ENCODE assay signal across 20 cellular contexts in the genomic region with DNA sequence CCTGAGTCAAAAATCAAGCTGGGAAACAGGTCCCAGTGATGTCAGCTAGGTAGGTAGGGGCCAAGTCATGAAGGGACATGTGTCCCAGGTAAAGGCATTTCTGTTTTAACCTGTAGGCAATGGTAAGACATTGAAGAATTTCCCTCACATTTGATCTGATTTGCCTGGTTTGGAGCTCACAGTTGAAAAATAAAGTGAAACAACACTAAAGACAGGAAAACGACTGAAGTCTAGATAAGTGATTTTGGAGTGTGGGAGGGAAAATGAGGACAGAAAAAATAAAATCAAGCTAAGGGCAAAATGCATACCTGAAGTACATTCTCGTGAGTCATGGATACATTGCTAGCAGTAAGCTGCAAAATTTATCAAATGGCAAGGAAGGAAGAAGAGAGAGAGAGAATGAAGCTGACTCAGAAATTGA.
DNase-seq lines count a peak whose midpoint lies in the region; ATAC-seq, FAIRE-seq and TF ChIP-seq lines count a peak whose summit lies in the region.
"Had no signal": no experiment of that assay in that cellular context is flagged by ENCODE, and none has a peak within 500 bp of the region (broad histone marks: within the 10 kb centered on the region; RNA-seq: fewer than 3 reads in every experiment).

No MANE protein-coding gene starts in this region.

- H2BK120ac ChIP-seq in H1 (replicated peaks; ENCODE audit: low read depth, low read length) = no peak overlapping the region

- no peak overlapping the region for H2BK12ac ChIP-seq in H1 (ENCODE audit: low read depth, low read length)

- intact Hi-C loops in testis (cut with DNase I; ENCODE audit: low total_unique reads) = no loop called here

- no peak overlapping the region for H4K8ac ChIP-seq in H1 (ENCODE audit: extremely low read depth, insufficient read depth, low read length)

- FAIRE-seq in RCC 7860 (lab: Jason Lieb, UNC) (no peak), H1 (lab: Jason Lieb, UNC) (no peak)

- no peak overlapping the region for H3K4me3 Mint-ChIP-seq in activated CD4-positive, alpha-beta memory T cell treated with anti-CD3 and anti-CD28 coated beads, Interleukin-2, amount 10 ng/mL, durations not matched to agents 7 days and 5 days
- H3K4me3 Mint-ChIP-seq: activated naive CD8-positive, alpha-beta T cell treated with anti-CD3 and anti-CD28 coated beads for 36 hours; CD4-positive, alpha-beta T cell had no signal

- no peaks in the 10 kb centered on the region for H3K36me3 Mint-ChIP-seq in activated CD4-positive, alpha-beta memory T cell treated with anti-CD3 and anti-CD28 coated beads, Interleukin-2, amount 10 ng/mL, durations not matched to agents 7 days and 5 days (ENCODE audit: low read depth)
- H3K36me3 Mint-ChIP-seq: activated naive CD8-positive, alpha-beta T cell treated with anti-CD3 and anti-CD28 coated beads for 36 hours had no signal

- H3K56ac ChIP-seq in H1 (replicated peaks; ENCODE audit: insufficient read length, low read depth, low read length) = no peak overlapping the region

- no peaks in the 10 kb centered on the region for H3K4me1 ChIP-seq in H1 (replicated peaks in 1 of 4; ENCODE audit: control insufficient read depth in 3 of 4, insufficient read depth in 4 of 4, low read length in 3 of 4)
- peaks cover 41% of the 10 kb centered on the region for H3K4me1 ChIP-seq in parathyroid adenoma
- H3K4me1 ChIP-seq in testis = no peaks in the 10 kb centered on the region
- H3K4me1 ChIP-seq: Peyer's patch had no signal

- CTCF ChIA-PET in H1 (lab: Charles Lee; ENCODE audit: partially characterized antibody) = interaction anchor here (0.9 to 1.6 kb wide), 4 partner anchors 9 to 137 kb away, joined by 3 to 4 read pairs (median 3); no protein-coding TSS in a partner anchor
- CTCF ChIA-PET in activated CD4-positive, alpha-beta memory T cell treated with anti-CD3 and anti-CD28 coated beads, Interleukin-2, amount 10 ng/mL, durations not matched to agents 7 days and 5 days (lab: Charles Lee) = no interaction called here

- H3K4me3 ChIP-seq in H1 (ENCODE audit: extremely low read depth in 1 of 4, insufficient read depth in 2 of 4, low read depth in 3 of 4, low read length in 4 of 4) (no peak overlapping the region), parathyroid adenoma (ENCODE audit: low read depth, low read length) (no peak overlapping the region), testis (no peak overlapping the region)
- H3K4me3 ChIP-seq: left ventricle myocardium inferior, Peyer's patch, SK-N-MC had no signal

- no peak overlapping the region for H3K4ac ChIP-seq in H1 (replicated peaks; ENCODE audit: insufficient read length, low read depth, low read length)

- H2AFZ ChIP-seq in H1 (ENCODE audit: low read length) (0 out of 2 replicates have a peak overlapping the region, but pooled peaks have one; percentile 31), parathyroid adenoma (peak overlapping the region; percentile 9)

- H3K79me2 ChIP-seq in H1 (ENCODE audit: control insufficient read depth in 1 of 2, insufficient read depth in 2 of 2, low read length in 2 of 2) (no peaks in the 10 kb centered on the region), parathyroid adenoma (no peaks in the 10 kb centered on the region)

- H3K9me3 ChIP-seq in H1 (ENCODE audit: insufficient read depth in 2 of 2, low read depth in 1 of 2, low read length in 1 of 2) (no peaks in the 10 kb centered on the region), parathyroid adenoma (ENCODE audit: control insufficient read depth, low read length) (no peaks in the 10 kb centered on the region), testis (no peaks in the 10 kb centered on the region)
- H3K9me3 ChIP-seq: left ventricle myocardium inferior, Peyer's patch had no signal

- H3K23me2 ChIP-seq in H1 (ENCODE audit: low read depth, low read length) = no peaks in the 10 kb centered on the region

- no peaks in the 10 kb centered on the region for H3K4me1 Mint-ChIP-seq in activated CD4-positive, alpha-beta memory T cell treated with anti-CD3 and anti-CD28 coated beads, Interleukin-2, amount 10 ng/mL, durations not matched to agents 7 days and 5 days
- H3K4me1 Mint-ChIP-seq: activated naive CD8-positive, alpha-beta T cell treated with anti-CD3 and anti-CD28 coated beads for 36 hours had no signal

- H2BK5ac ChIP-seq in H1 (ENCODE audit: low read depth, low read length) = no peak overlapping the region

- peak; percentile 47 for DNase-seq in ELR (ENCODE audit: low read depth)
- peak; percentile 16 for DNase-seq in RCC 7860 (ENCODE audit: low spot score)
- DNase-seq in H1 (ENCODE audit: low read depth in 1 of 2, low spot score in 2 of 2) = no peak
- no peak for DNase-seq in KG1 (lab: John Stamatoyannopoulos, UW)
- no peak for DNase-seq in testis
- DNase-seq in activated CD4-positive, alpha-beta memory T cell treated with anti-CD3 and anti-CD28 coated beads, Interleukin-2, amount 10 ng/mL, durations not matched to agents 7 days and 5 days = no peak
- DNase-seq: activated CD4-positive, CD25-positive, alpha-beta regulatory T cell treated with anti-CD3 and anti-CD28 coated beads, Interleukin-2, amount 50 U/mL, for 72 hours; activated naive CD8-positive, alpha-beta T cell treated with anti-CD3 and anti-CD28 coated beads for 36 hours; CD4-positive, alpha-beta T cell; DMS53; Karpas-422; left ventricle myocardium inferior; NCI-H1105 treated with DMSO at 0.1 percent for 48 hours; NCI-H774; Peyer's patch; substantia nigra; T1000 had no signal

- H3K27me3 ChIP-seq in H1 (replicated peaks in 1 of 4; ENCODE audit: control insufficient read depth in 3 of 4, extremely low read depth in 1 of 4, insufficient read depth in 3 of 4, low read length in 3 of 4) (no peaks in the 10 kb centered on the region), parathyroid adenoma (ENCODE audit: control insufficient read depth, insufficient read depth, low read length) (no peaks in the 10 kb centered on the region), testis (no peaks in the 10 kb centered on the region)
- H3K27me3 ChIP-seq: Peyer's patch had no signal

- H3K36me3 ChIP-seq in H1 (ENCODE audit: control insufficient read depth in 2 of 4, insufficient read depth in 4 of 4, low read length in 3 of 4) (no peaks in the 10 kb centered on the region), parathyroid adenoma (ENCODE audit: control insufficient read depth, insufficient read depth, low read length) (no peaks in the 10 kb centered on the region), testis (ENCODE audit: low read depth, missing control alignments) (no peaks in the 10 kb centered on the region)
- H3K36me3 ChIP-seq: left ventricle myocardium inferior, Peyer's patch had no signal

- H3K9me3 Mint-ChIP-seq in activated CD4-positive, alpha-beta memory T cell treated with anti-CD3 and anti-CD28 coated beads, Interleukin-2, amount 10 ng/mL, durations not matched to agents 7 days and 5 days = no peaks in the 10 kb centered on the region
- H3K9me3 Mint-ChIP-seq: activated naive CD8-positive, alpha-beta T cell treated with anti-CD3 and anti-CD28 coated beads for 36 hours; CD4-positive, alpha-beta T cell had no signal

- no peak overlapping the region for H3K23ac ChIP-seq in H1 (ENCODE audit: insufficient read length)

- TF ChIP-seq CTCF in H1 (IDR thresholded peaks at IDR 0.05; ENCODE audit: control extremely low read depth in 1 of 3, insufficient read depth in 1 of 3, low read depth in 1 of 3, low read length in 3 of 3) = no peak
- TF ChIP-seq CTCF in parathyroid adenoma (IDR thresholded peaks at IDR 0.05) = no peak
- no peak for TF ChIP-seq CTCF in testis (IDR thresholded peaks at IDR 0.05)

- no peak overlapping the region for H2AK5ac ChIP-seq in H1 (ENCODE audit: low read depth, low read length)

- no peaks in the 10 kb centered on the region for H3K27me3 Mint-ChIP-seq in activated CD4-positive, alpha-beta memory T cell treated with anti-CD3 and anti-CD28 coated beads, Interleukin-2, amount 10 ng/mL, durations not matched to agents 7 days and 5 days
- H3K27me3 Mint-ChIP-seq: activated naive CD8-positive, alpha-beta T cell treated with anti-CD3 and anti-CD28 coated beads for 36 hours had no signal

- H3K79me1 ChIP-seq in H1 (ENCODE audit: low read depth, low read length) = no peaks in the 10 kb centered on the region

- no peak for TF ChIP-seq POLR2A in H1 (IDR thresholded peaks at IDR 0.05; ENCODE audit: control extremely low read depth in 1 of 2, low read depth in 2 of 2, low read length in 2 of 2)
- TF ChIP-seq POLR2A in testis (IDR thresholded peaks at IDR 0.05) = no peak

- 63% methylated on average over 2 of the region's 2 CpGs; no CpG with 5 or more reads in 1 of the 2 experiments for WGBS in H1 (ENCODE audit: extremely low coverage in 1 of 2, insufficient coverage in 1 of 2, insufficient read length in 1 of 2, insufficient replicate concordance in 2 of 2, low coverage in 1 of 2, low lambda C conversion rate in 2 of 2, missing lambda C conversion rate in 1 of 2), 2 experiments
- 58 to 67% methylated on average over 2 of the region's 2 CpGs for whole genome bisulfite sequencing in testis, 2 donors

- H3K18ac ChIP-seq in H1 (ENCODE audit: extremely low read depth, low read length) = no peak overlapping the region

- no peaks in the 10 kb centered on the region for H4K20me1 ChIP-seq in H1 (replicated peaks in 1 of 2; ENCODE audit: control insufficient read depth in 1 of 2, insufficient read depth in 2 of 2, low read length in 2 of 2)

- H3K27ac ChIP-seq in H1 (ENCODE audit: low read depth, low read length) = no peak overlapping the region
- peak overlapping the region; percentile 52 for H3K27ac ChIP-seq in parathyroid adenoma
- no peak overlapping the region for H3K27ac ChIP-seq in testis
- H3K27ac ChIP-seq: left ventricle myocardium inferior, Peyer's patch, SK-N-MC had no signal

- no peak overlapping the region for H4K5ac ChIP-seq in H1 (ENCODE audit: insufficient read length, low read depth, low read length)

- H3K9ac ChIP-seq in H1 (replicated peaks in 1 of 4; ENCODE audit: extremely low read depth in 1 of 4, low read depth in 3 of 4, low read length in 3 of 4) (no peak overlapping the region), parathyroid adenoma (no peak overlapping the region)

- H2BK15ac ChIP-seq in H1 (ENCODE audit: low read length) = no peak overlapping the region

- no peak for ATAC-seq in HG03439 (IDR thresholded peaks at IDR 0.05; ENCODE audit: unreplicated experiment)

- TF ChIP-seq RAD21 in H1 (IDR thresholded peaks at IDR 0.05 in 1 of 2, conservative IDR thresholded peaks at IDR 0.05 in 1 of 2; ENCODE audit: low read depth in 2 of 2, low read length in 2 of 2) = no peak

- H2BK20ac ChIP-seq in H1 (ENCODE audit: low read length) = no peak overlapping the region

- H3K4me2 ChIP-seq in H1 (ENCODE audit: insufficient read depth in 1 of 2, low read depth in 2 of 2, low read length in 2 of 2) (no peak overlapping the region), parathyroid adenoma (ENCODE audit: low read length) (peak overlapping the region; percentile 31)

- no peak overlapping the region for H4K91ac ChIP-seq in H1 (replicated peaks; ENCODE audit: insufficient read length, low read length)

- POLR2A ChIA-PET in H1 (lab: Charles Lee; ENCODE audit: partially characterized antibody) = interaction anchor here (0.8 kb wide), 2 partner anchors 11 to 118 kb away, joined by 3 to 5 read pairs; no protein-coding TSS in a partner anchor
- POLR2A ChIA-PET in activated CD4-positive, alpha-beta memory T cell treated with anti-CD3 and anti-CD28 coated beads, Interleukin-2, amount 10 ng/mL, durations not matched to agents 7 days and 5 days (lab: Charles Lee) = no interaction called here

- no peak overlapping the region for H3K27ac Mint-ChIP-seq in activated CD4-positive, alpha-beta memory T cell treated with anti-CD3 and anti-CD28 coated beads, Interleukin-2, amount 10 ng/mL, durations not matched to agents 7 days and 5 days
- H3K27ac Mint-ChIP-seq: activated naive CD8-positive, alpha-beta T cell treated with anti-CD3 and anti-CD28 coated beads for 36 hours; CD4-positive, alpha-beta T cell had no signal

- H3K14ac ChIP-seq in H1 (ENCODE audit: insufficient read length) = no peak overlapping the region

- no peak for TF ChIP-seq EP300 in H1 (IDR thresholded peaks at IDR 0.05; ENCODE audit: borderline replicate concordance in 1 of 2, low read depth in 2 of 2, low read length in 2 of 2)

Comparison
In these comparisons a context has a peak if more than half of its experiments do, and no peak if none do; other contexts are left out.
1. DNase-seq: peak in ELR (single experiment) and RCC 7860 (single experiment); none in H1 (0 of 2), KG1 (single experiment), testis (single experiment) and activated CD4-positive, alpha-beta memory T cell treated with anti-CD3 and anti-CD28 coated beads, Interleukin-2, amount 10 ng/mL, durations not matched to agents 7 days and 5 days (single experiment).